In genomic region chr21:43759651-43760050, GRCh38 we compare ENCODE assay signal across 23 cellular contexts.
"Had no signal": no experiment of that assay in that cellular context is flagged by ENCODE, and none has a peak within 500 bp of the region (broad histone marks: within the 10 kb centered on the region; RNA-seq: fewer than 3 reads in every experiment).

No MANE protein-coding gene starts in this region.

- H3K27ac Mint-ChIP-seq: activated B cell treated with CpG ODN at 0.5 μM for 24 hours; activated CD8-positive, alpha-beta memory T cell treated with anti-CD3 and anti-CD28 coated beads, Interleukin-2, amount 10 ng/mL, durations not matched to agents 7 days and 5 days; activated CD8-positive, alpha-beta T cell treated with anti-CD3 and anti-CD28 coated beads, Interleukin-2, amount 10 ng/mL, durations not matched to agents 7 days and 5 days; activated T-helper 2 cell treated with anti-CD3 and anti-CD28 coated beads, Interferon-gamma antibody, Interleukin-2, Interleukin-4, amounts not matched to agents 10 μg/mL and 5 μg/mL and 100 μg/mL, durations not matched to agents 14 hours and 24 hours and 36 hours; natural killer cell; T-cell; T-helper 2 cell treated with Interferon-gamma antibody and Interleukin-4, amounts not matched to agents 5 μg/mL and 100 μg/mL, for 36 hours had no signal

- H3K4me3 Mint-ChIP-seq: activated B cell treated with CpG ODN at 0.5 μM for 24 hours; activated CD8-positive, alpha-beta memory T cell treated with anti-CD3 and anti-CD28 coated beads, Interleukin-2, amount 10 ng/mL, durations not matched to agents 7 days and 5 days; activated CD8-positive, alpha-beta T cell treated with anti-CD3 and anti-CD28 coated beads, Interleukin-2, amount 10 ng/mL, durations not matched to agents 7 days and 5 days; natural killer cell; T-cell; T-helper 2 cell treated with Interferon-gamma antibody and Interleukin-4, amounts not matched to agents 5 μg/mL and 100 μg/mL, for 36 hours had no signal

- H3K36me3 Mint-ChIP-seq: activated naive CD4-positive, alpha-beta T cell treated with anti-CD3 and anti-CD28 coated beads, Interleukin-2, amount 50 U/mL, for 72 hours; natural killer cell had no signal

- H3K27ac ChIP-seq: left ventricle myocardium inferior had no signal

- H3K9me3 Mint-ChIP-seq: activated B cell treated with CpG ODN at 0.5 μM for 24 hours; activated naive CD4-positive, alpha-beta T cell treated with anti-CD3 and anti-CD28 coated beads, Interleukin-2, amount 50 U/mL, for 72 hours; activated T-helper 2 cell treated with anti-CD3 and anti-CD28 coated beads, Interferon-gamma antibody, Interleukin-2, Interleukin-4, amounts not matched to agents 10 μg/mL and 5 μg/mL and 100 μg/mL, durations not matched to agents 14 hours and 24 hours and 36 hours; natural killer cell; T-cell; T-helper 2 cell treated with Interferon-gamma antibody and Interleukin-4, amounts not matched to agents 5 μg/mL and 100 μg/mL, for 36 hours had no signal

- H3K9me3 ChIP-seq: thoracic aorta, upper lobe of left lung had no signal

- ATAC-seq: activated CD8-positive, alpha-beta memory T cell treated with anti-CD3 and anti-CD28 coated beads, Interleukin-2, amount 10 ng/mL, durations not matched to agents 7 days and 5 days; activated CD8-positive, alpha-beta T cell treated with anti-CD3 and anti-CD28 coated beads, Interleukin-2, amount 10 ng/mL, durations not matched to agents 7 days and 5 days; activated naive CD4-positive, alpha-beta T cell treated with anti-CD3 and anti-CD28 coated beads, Interleukin-2, amount 50 U/mL, for 72 hours; natural killer cell; T-cell had no signal

- DNase-seq: activated B cell treated with CpG ODN at 0.5 μM for 24 hours; activated CD4-positive, alpha-beta T cell treated with anti-CD3 and anti-CD28 coated beads, Interleukin-2, amount 50 U/mL, for 1 hour; activated CD8-positive, alpha-beta memory T cell treated with anti-CD3 and anti-CD28 coated beads, Interleukin-2, amount 10 ng/mL, durations not matched to agents 7 days and 5 days; activated CD8-positive, alpha-beta T cell treated with anti-CD3 and anti-CD28 coated beads, Interleukin-2, amount 10 ng/mL, durations not matched to agents 7 days and 5 days; activated naive CD4-positive, alpha-beta T cell; activated T-cell treated with anti-CD3 and anti-CD28 coated beads, Interleukin-2, amount 50 U/mL, for 48 hours; dermis blood vessel endothelial cell; effector CD4-positive, alpha-beta T cell; glutamatergic neuron; left ventricle myocardium inferior; mesendoderm; natural killer cell; posterior cingulate gyrus; stimulated activated CD4-positive, alpha-beta T cell treated with anti-CD3 and anti-CD28 coated beads, Interleukin-15, amount 100 ng/mL, for 24 hours; stimulated activated CD4-positive, alpha-beta T cell treated with anti-CD3 and anti-CD28 coated beads, Interleukin-2, amount 100 ng/mL, for 24 hours; stimulated activated naive CD4-positive, alpha-beta T cell; T-cell had no signal

- H3K27me3 ChIP-seq: upper lobe of left lung had no signal

- H3K4me3 ChIP-seq: left ventricle myocardium inferior, lung, thoracic aorta, upper lobe of left lung had no signal

- H3K27me3 Mint-ChIP-seq: activated B cell treated with CpG ODN at 0.5 μM for 24 hours; activated CD8-positive, alpha-beta memory T cell treated with anti-CD3 and anti-CD28 coated beads, Interleukin-2, amount 10 ng/mL, durations not matched to agents 7 days and 5 days; T-cell had no signal

- H3K4me1 Mint-ChIP-seq: activated B cell treated with CpG ODN at 0.5 μM for 24 hours; activated CD8-positive, alpha-beta memory T cell treated with anti-CD3 and anti-CD28 coated beads, Interleukin-2, amount 10 ng/mL, durations not matched to agents 7 days and 5 days; natural killer cell; T-cell had no signal
